19 cellular contexts compared by ENCODE assay signal in the genomic region with DNA sequence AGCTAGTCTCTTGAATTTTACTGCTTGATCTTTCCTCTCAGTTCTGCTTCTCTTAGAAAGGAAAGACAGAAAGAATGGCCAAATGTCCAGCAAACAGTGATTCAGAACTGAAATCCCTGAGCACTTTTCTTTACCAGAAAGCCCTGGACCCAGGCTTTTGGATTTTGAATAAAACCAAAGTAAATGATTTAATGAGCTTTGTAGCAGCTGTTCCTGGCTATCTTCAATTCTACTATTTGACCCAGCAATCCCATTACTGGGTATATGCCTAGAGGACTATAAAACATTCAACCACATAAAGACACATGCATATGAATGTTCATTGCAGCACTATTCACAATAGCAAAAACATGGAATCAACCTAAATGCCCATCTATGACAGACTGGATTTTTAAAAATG.
"Had no signal": no experiment of that assay in that cellular context is flagged by ENCODE, and none has a peak within 500 bp of the region (broad histone marks: within the 10 kb centered on the region; RNA-seq: fewer than 3 reads in every experiment).

No MANE protein-coding gene starts in this region.

- H3K27me3 ChIP-seq: dorsolateral prefrontal cortex, gastrocnemius medialis, neutrophil, right lobe of liver, spleen, testis, tibial artery had no signal

- H3K36me3 ChIP-seq: gastrocnemius medialis, neutrophil, right lobe of liver, spleen, tibial artery had no signal

- ATAC-seq: esophagus mucosa; gastrocnemius medialis; natural killer cell treated with Interleukin-12 subunit alpha and Interleukin-12 subunit beta and Interleukin-15 and Interleukin-18, amount 100 ng/mL, for 72 hours; right lobe of liver; stimulated activated memory B cell treated with anti-CD40 and anti-IgM and Interleukin-4, amounts not matched to agents 10 μg/mL and 1 μg/mL and 100 μg/mL, for 72 hours; stimulated activated naive CD8-positive, alpha-beta T cell treated with anti-CD3 and anti-CD28 coated beads, Interleukin-15, Interleukin-2, amounts not matched to agents 100 U/mL and 50 U/mL, for 24 hours had no signal

- H3K4me3 ChIP-seq: dorsolateral prefrontal cortex, gastrocnemius medialis, lung, right lobe of liver, skin epidermis, spleen, testis, tibial artery had no signal

- DNase-seq: dorsolateral prefrontal cortex; effector CD4-positive, alpha-beta T cell; foreskin fibroblast; gastrocnemius medialis; head of caudate nucleus; naive B cell; right lobe of liver; spleen; stimulated activated CD4-positive, alpha-beta T cell treated with anti-CD3 and anti-CD28 coated beads, Interleukin-4, amount 100 ng/mL, for 4 hours; stimulated activated naive CD8-positive, alpha-beta T cell treated with anti-CD3 and anti-CD28 coated beads, Interleukin-15, Interleukin-2, amounts not matched to agents 100 U/mL and 50 U/mL, for 24 hours; substantia nigra; testis; tibial artery had no signal

- H3K4me1 ChIP-seq: right lobe of liver had no signal

- H3K27ac ChIP-seq: neutrophil, right lobe of liver, skin epidermis, spleen, tibial artery had no signal

- H3K9me3 ChIP-seq: gastrocnemius medialis, neutrophil, right lobe of liver, testis, tibial artery had no signal
